In the genomic region with DNA sequence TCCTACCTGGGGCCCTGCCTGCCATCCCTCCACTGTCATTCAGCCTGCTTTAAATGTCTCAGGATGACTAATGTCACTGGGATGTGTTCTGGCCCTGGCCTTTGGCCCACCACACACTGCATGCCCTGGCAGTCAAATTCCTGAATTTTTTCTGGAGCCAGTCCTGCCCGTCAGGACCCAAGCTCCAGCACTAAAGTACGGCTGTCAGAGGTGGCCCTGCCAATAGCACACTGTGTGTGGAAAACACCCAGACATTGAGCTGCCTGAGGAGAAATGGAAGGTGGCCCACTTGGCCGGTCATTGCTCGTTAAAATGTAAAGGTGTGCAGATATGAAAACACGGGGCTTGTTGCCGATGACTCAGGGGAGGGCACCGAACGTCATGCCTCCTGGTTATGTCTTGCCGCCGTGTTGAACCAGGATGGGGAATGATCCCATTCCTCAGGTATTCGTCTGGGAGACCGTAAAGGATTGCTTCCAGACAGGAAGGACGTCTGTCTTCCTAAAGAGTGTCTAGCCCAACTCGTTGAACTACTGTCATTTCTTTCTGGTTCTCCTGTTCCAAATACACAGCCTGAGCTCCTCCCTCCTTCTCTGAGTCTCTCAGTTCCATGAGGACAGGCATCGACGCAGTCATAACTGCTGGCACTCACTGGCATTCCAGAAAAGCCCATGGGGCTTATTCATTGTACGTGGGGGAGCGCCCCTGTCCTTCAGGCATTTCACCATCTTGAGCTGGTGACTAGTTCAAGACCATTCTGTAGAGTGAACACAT, we compare ENCODE assay signal across 9 cellular contexts. TPM values are rescaled to one million over a fixed set of nuclear protein-coding genes. Genes with fewer than 3 reads are reported as not detected.
DNase-seq lines count a peak whose midpoint lies in the region; ATAC-seq and TF ChIP-seq lines count a peak whose summit lies in the region.
"Had no signal": no experiment of that assay in that cellular context is flagged by ENCODE, and none has a peak within 500 bp of the region (broad histone marks: within the 10 kb centered on the region; RNA-seq: fewer than 3 reads in every experiment).

No MANE protein-coding gene starts in this region.

- ATAC-seq in body of pancreas (peak; percentile 64), HG03442 (IDR thresholded peaks at IDR 0.05; ENCODE audit: unreplicated experiment) (no peak), HG02759 (IDR thresholded peaks at IDR 0.05; ENCODE audit: unreplicated experiment) (no peak)
- ATAC-seq: activated CD8-positive, alpha-beta memory T cell treated with anti-CD3 and anti-CD28 coated beads, Interleukin-2, amount 10 ng/mL, durations not matched to agents 7 days and 5 days had no signal

- TF ChIP-seq POLR2A in body of pancreas (IDR thresholded peaks at IDR 0.05) = no peak

- in situ Hi-C loops in GM23248 (cut with MboI) = no loop called here

- H3K27ac ChIP-seq in GM23248 = peak overlapping the region; percentile 77
- peak overlapping the region in 3 of 4 donors; percentile 0 to 44 (median 22) for H3K27ac ChIP-seq in body of pancreas

- TF ChIP-seq CTCF in body of pancreas (IDR thresholded peaks at IDR 0.05) = no peak

- H4K20me1 ChIP-seq in GM23248 (ENCODE audit: insufficient read depth) = no peaks in the 10 kb centered on the region

- peaks cover 18% of the 10 kb centered on the region for H3F3A ChIP-seq in GM23248 (ENCODE audit: insufficient read depth)

- H3K4me2 ChIP-seq in GM23248 (ENCODE audit: unreplicated experiment) (peak overlapping the region; percentile 70), skeletal muscle satellite cell (ENCODE audit: low read length) (peak overlapping the region; percentile 75)

- H2AFZ ChIP-seq in GM23248 = peak overlapping the region; percentile 12; the same call in 1 of the 2 replicates

- H3K4me3 ChIP-seq in GM23248 (peak overlapping the region; percentile 50), body of pancreas (no peak overlapping the region), skeletal muscle satellite cell (ENCODE audit: low read length) (peak overlapping the region; percentile 56)

- peaks cover 20% of the 10 kb centered on the region for H3K4me1 ChIP-seq in GM23248 (ENCODE audit: insufficient read depth)
- H3K4me1 ChIP-seq in body of pancreas = peaks cover 6% of the 10 kb centered on the region
- H3K4me1 ChIP-seq in skeletal muscle satellite cell (ENCODE audit: control insufficient read depth, insufficient read depth, low read length) = peaks cover 35% of the 10 kb centered on the region

- peak overlapping the region; percentile 52 for H3K9ac ChIP-seq in GM23248
- peak overlapping the region; percentile 64 for H3K9ac ChIP-seq in skeletal muscle satellite cell (ENCODE audit: low read depth, low read length)

- DNase-seq in GM23248 (peak; percentile 98), body of pancreas (no peak), hepatic stellate cell (ENCODE audit: low spot score) (peak; percentile 82), retina (no peak), NCI-H2227 treated with DMSO at 0.1 percent for 48 hours (lab: John Stamatoyannopoulos, UW) (no peak)
- DNase-seq: activated CD8-positive, alpha-beta memory T cell treated with anti-CD3 and anti-CD28 coated beads, Interleukin-2, amount 10 ng/mL, durations not matched to agents 7 days and 5 days had no signal

- H3K79me2 ChIP-seq in GM23248 (ENCODE audit: insufficient read depth) = peaks cover 19% of the 10 kb centered on the region

- no peaks in the 10 kb centered on the region for H3K9me2 ChIP-seq in GM23248 (ENCODE audit: insufficient read depth)

- H3K27me3 ChIP-seq in GM23248 (replicated peaks; ENCODE audit: insufficient read depth) = no peaks in the 10 kb centered on the region
- H3K27me3 ChIP-seq in body of pancreas = no peaks in the 10 kb centered on the region
- no peaks in the 10 kb centered on the region for H3K27me3 ChIP-seq in skeletal muscle satellite cell (ENCODE audit: control insufficient read depth, insufficient read depth, low read length)

- WGBS in GM23248 (ENCODE audit: low coverage in 1 of 2, low lambda C conversion rate in 2 of 2, missing lambda C conversion rate in 2 of 2), 2 experiments = 3 to 4% methylated on average over 18 of the region's 18 CpGs
- 60 to 65% methylated on average over 17 to 18 of the region's 18 CpGs for WGBS in body of pancreas, 2 donors

- intact Hi-C loops in body of pancreas (cut with DNase I) = no loop called here

- H3K36me3 ChIP-seq in GM23248 (ENCODE audit: low read depth) (no peaks in the 10 kb centered on the region), body of pancreas (replicated peaks in 1 of 2; ENCODE audit: insufficient read depth in 1 of 2, low read depth in 2 of 2) (no peaks in the 10 kb centered on the region), skeletal muscle satellite cell (ENCODE audit: insufficient read depth, low read length) (no peaks in the 10 kb centered on the region)

- H3K9me3 ChIP-seq in GM23248 (ENCODE audit: low read depth) (no peaks in the 10 kb centered on the region), body of pancreas (no peaks in the 10 kb centered on the region), skeletal muscle satellite cell (replicated peaks; ENCODE audit: low read length) (no peaks in the 10 kb centered on the region)

RNA-seq across cellular contexts. Expression of a gene that starts 40.6 kb away (rescaled TPM):
- total RNA-seq in GM23248 (2014; rRNA removed; shearing (Covaris generic)) = 455 and 524 TPM in 2 replicates
- 137 and 146 TPM in 2 replicates for polyA plus RNA-seq in GM23248 (2016; fragmentation: Nextera tagmentation; extraction: Ambion mirVana)
- total RNA-seq in body of pancreas = 100 to 1,000 TPM in 1 of 2 donors, 10 to 100 TPM in 1; 69.3 to 230 TPM
- 75.5 and 113 TPM in 2 replicates for total RNA-seq in skeletal muscle satellite cell (2012; rRNA removed)
- total RNA-seq: activated CD8-positive, alpha-beta memory T cell treated with anti-CD3 and anti-CD28 coated beads, Interleukin-2, amount 10 ng/mL, durations not matched to agents 7 days and 5 days had no signal

RNA-seq across cellular contexts. Expression of a gene that starts 40.8 kb away (rescaled TPM):
- total RNA-seq in GM23248 (2014; rRNA removed; shearing (Covaris generic)) = 519 and 549 TPM in 2 replicates
- 183 and 184 TPM in 2 replicates for polyA plus RNA-seq in GM23248 (2016; fragmentation: Nextera tagmentation; extraction: Ambion mirVana)
- total RNA-seq in body of pancreas = 100 to 1,000 TPM in 1 of 2 donors, 10 to 100 TPM in 1; 80.4 to 253 TPM
- total RNA-seq in skeletal muscle satellite cell (2012; rRNA removed) = 112 and 149 TPM in 2 replicates
- total RNA-seq: activated CD8-positive, alpha-beta memory T cell treated with anti-CD3 and anti-CD28 coated beads, Interleukin-2, amount 10 ng/mL, durations not matched to agents 7 days and 5 days had no signal

Comparison
In these comparisons a context has a peak if more than half of its experiments do, and no peak if none do; other contexts are left out.
1. DNase-seq: peak in GM23248 (single experiment) and hepatic stellate cell (single experiment); none in body of pancreas (0 of 4), retina (single experiment) and NCI-H2227 treated with DMSO at 0.1 percent for 48 hours (single experiment).
2. H3K4me3 ChIP-seq: peak in GM23248 (single experiment) and skeletal muscle satellite cell (single experiment); none in body of pancreas (0 of 2).